1 cellular context compared by ENCODE assay signal in genomic region chr7:17384400-17384799, GRCh38.
TF ChIP-seq lines count a peak whose summit lies in the region.

No MANE protein-coding gene starts in this region.

TF ChIP-seq in GM23338, 12 proteins besides CTCF, POLR2A, EP300 and RAD21:
- TF ChIP-seq, protein P1, sequence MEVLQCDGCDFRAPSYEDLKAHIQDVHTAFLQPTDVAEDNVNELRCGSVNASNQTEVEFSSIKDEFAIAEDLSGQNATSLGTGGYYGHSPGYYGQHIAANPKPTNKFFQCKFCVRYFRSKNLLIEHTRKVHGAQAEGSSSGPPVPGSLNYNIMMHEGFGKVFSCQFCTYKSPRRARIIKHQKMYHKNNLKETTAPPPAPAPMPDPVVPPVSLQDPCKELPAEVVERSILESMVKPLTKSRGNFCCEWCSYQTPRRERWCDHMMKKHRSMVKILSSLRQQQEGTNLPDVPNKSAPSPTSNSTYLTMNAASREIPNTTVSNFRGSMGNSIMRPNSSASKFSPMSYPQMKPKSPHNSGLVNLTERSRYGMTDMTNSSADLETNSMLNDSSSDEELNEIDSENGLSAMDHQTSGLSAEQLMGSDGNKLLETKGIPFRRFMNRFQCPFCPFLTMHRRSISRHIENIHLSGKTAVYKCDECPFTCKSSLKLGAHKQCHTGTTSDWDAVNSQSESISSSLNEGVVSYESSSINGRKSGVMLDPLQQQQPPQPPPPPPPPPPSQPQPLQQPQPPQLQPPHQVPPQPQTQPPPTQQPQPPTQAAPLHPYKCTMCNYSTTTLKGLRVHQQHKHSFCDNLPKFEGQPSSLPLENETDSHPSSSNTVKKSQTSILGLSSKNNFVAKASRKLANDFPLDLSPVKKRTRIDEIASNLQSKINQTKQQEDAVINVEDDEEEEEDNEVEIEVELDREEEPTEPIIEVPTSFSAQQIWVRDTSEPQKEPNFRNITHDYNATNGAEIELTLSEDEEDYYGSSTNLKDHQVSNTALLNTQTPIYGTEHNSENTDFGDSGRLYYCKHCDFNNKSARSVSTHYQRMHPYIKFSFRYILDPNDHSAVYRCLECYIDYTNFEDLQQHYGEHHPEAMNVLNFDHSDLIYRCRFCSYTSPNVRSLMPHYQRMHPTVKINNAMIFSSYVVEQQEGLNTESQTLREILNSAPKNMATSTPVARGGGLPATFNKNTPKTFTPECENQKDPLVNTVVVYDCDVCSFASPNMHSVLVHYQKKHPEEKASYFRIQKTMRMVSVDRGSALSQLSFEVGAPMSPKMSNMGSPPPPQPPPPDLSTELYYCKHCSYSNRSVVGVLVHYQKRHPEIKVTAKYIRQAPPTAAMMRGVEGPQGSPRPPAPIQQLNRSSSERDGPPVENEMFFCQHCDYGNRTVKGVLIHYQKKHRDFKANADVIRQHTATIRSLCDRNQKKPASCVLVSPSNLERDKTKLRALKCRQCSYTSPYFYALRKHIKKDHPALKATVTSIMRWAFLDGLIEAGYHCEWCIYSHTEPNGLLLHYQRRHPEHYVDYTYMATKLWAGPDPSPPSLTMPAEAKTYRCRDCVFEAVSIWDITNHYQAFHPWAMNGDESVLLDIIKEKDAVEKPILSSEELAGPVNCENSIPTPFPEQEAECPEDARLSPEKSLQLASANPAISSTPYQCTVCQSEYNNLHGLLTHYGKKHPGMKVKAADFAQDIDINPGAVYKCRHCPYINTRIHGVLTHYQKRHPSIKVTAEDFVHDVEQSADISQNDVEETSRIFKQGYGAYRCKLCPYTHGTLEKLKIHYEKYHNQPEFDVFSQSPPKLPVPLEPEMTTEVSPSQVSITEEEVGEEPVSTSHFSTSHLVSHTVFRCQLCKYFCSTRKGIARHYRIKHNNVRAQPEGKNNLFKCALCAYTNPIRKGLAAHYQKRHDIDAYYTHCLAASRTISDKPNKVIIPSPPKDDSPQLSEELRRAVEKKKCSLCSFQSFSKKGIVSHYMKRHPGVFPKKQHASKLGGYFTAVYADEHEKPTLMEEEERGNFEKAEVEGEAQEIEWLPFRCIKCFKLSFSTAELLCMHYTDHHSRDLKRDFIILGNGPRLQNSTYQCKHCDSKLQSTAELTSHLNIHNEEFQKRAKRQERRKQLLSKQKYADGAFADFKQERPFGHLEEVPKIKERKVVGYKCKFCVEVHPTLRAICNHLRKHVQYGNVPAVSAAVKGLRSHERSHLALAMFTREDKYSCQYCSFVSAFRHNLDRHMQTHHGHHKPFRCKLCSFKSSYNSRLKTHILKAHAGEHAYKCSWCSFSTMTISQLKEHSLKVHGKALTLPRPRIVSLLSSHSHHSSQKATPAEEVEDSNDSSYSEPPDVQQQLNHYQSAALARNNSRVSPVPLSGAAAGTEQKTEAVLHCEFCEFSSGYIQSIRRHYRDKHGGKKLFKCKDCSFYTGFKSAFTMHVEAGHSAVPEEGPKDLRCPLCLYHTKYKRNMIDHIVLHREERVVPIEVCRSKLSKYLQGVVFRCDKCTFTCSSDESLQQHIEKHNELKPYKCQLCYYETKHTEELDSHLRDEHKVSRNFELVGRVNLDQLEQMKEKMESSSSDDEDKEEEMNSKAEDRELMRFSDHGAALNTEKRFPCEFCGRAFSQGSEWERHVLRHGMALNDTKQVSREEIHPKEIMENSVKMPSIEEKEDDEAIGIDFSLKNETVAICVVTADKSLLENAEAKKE (CRISPR knock-in tag; IDR thresholded peaks at IDR 0.05), result no peak
- TF ChIP-seq NANOG (IDR thresholded peaks at IDR 0.05; ENCODE audit: borderline replicate concordance) (no peak), ZNF114 (CRISPR knock-in tag; IDR thresholded peaks at IDR 0.05) (no peak), CREB1 (CRISPR knock-in tag; IDR thresholded peaks at IDR 0.05; ENCODE audit: low read depth) (no peak), EZH2 (IDR thresholded peaks at IDR 0.05; ENCODE audit: low read depth, unreplicated experiment) (no peak), POLR2AphosphoS5 (IDR thresholded peaks at IDR 0.05; ENCODE audit: low read depth) (no peak), STAT1 (IDR thresholded peaks at IDR 0.05; ENCODE audit: unreplicated experiment) (no peak), ETS1 (IDR thresholded peaks at IDR 0.05) (no peak)
